ENCODE assay signal across 8 cellular contexts in genomic region chr15:50355980-50356379, GRCh38. TPM values are rescaled to one million over a fixed set of nuclear protein-coding genes. Genes with fewer than 3 reads are reported as not detected.
DNase-seq lines count a peak whose midpoint lies in the region; ATAC-seq lines count a peak whose summit lies in the region.

No MANE protein-coding gene starts in this region.

- no peaks in the 10 kb centered on the region for H3K27me3 Mint-ChIP-seq in activated CD4-positive, alpha-beta memory T cell treated with anti-CD3 and anti-CD28 coated beads, Interleukin-2, amount 10 ng/mL, durations not matched to agents 7 days and 5 days
- no peaks in the 10 kb centered on the region for H3K27me3 Mint-ChIP-seq in stimulated activated naive B cell treated with anti-CD40 and anti-IgM and Interleukin-4, amounts not matched to agents 10 μg/mL and 1 μg/mL and 100 μg/mL, for 72 hours

- CTCF ChIA-PET in activated CD4-positive, alpha-beta memory T cell treated with anti-CD3 and anti-CD28 coated beads, Interleukin-2, amount 10 ng/mL, durations not matched to agents 7 days and 5 days (lab: Charles Lee), result interaction anchor here (0.6 to 1.2 kb wide), 3 partner anchors 44 to 521 kb away, joined by 3 read pairs; no protein-coding TSS in a partner anchor

- H3K9me3 Mint-ChIP-seq in activated CD4-positive, alpha-beta memory T cell treated with anti-CD3 and anti-CD28 coated beads, Interleukin-2, amount 10 ng/mL, durations not matched to agents 7 days and 5 days, result no peaks in the 10 kb centered on the region
- peaks cover 0 to 3% of the 10 kb centered on the region in 2 donors for H3K9me3 Mint-ChIP-seq in stimulated activated naive B cell treated with anti-CD40 and anti-IgM and Interleukin-4, amounts not matched to agents 10 μg/mL and 1 μg/mL and 100 μg/mL, for 72 hours

- POLR2A ChIA-PET in activated CD4-positive, alpha-beta memory T cell treated with anti-CD3 and anti-CD28 coated beads, Interleukin-2, amount 10 ng/mL, durations not matched to agents 7 days and 5 days (lab: Charles Lee), result interaction anchor here (0.6 to 8.2 kb wide), 35 partner anchors 9 to 1545 kb away, joined by 3 to 136 read pairs (median 5); partner anchors contain the start of genes AP4E1, CEP152, COPS2 and SLC27A2

- peaks cover 59% of the 10 kb centered on the region for H3K36me3 Mint-ChIP-seq in activated CD4-positive, alpha-beta memory T cell treated with anti-CD3 and anti-CD28 coated beads, Interleukin-2, amount 10 ng/mL, durations not matched to agents 7 days and 5 days (ENCODE audit: low read depth)
- peaks cover 33 to 62% of the 10 kb centered on the region in 2 donors for H3K36me3 Mint-ChIP-seq in stimulated activated naive B cell treated with anti-CD40 and anti-IgM and Interleukin-4, amounts not matched to agents 10 μg/mL and 1 μg/mL and 100 μg/mL, for 72 hours

- peaks cover 33% of the 10 kb centered on the region for H3K4me1 Mint-ChIP-seq in activated CD4-positive, alpha-beta memory T cell treated with anti-CD3 and anti-CD28 coated beads, Interleukin-2, amount 10 ng/mL, durations not matched to agents 7 days and 5 days
- peaks cover 21 to 32% of the 10 kb centered on the region in 2 donors for H3K4me1 Mint-ChIP-seq in stimulated activated naive B cell treated with anti-CD40 and anti-IgM and Interleukin-4, amounts not matched to agents 10 μg/mL and 1 μg/mL and 100 μg/mL, for 72 hours

- H3K4me3 Mint-ChIP-seq in activated CD4-positive, alpha-beta memory T cell treated with anti-CD3 and anti-CD28 coated beads, Interleukin-2, amount 10 ng/mL, durations not matched to agents 7 days and 5 days, result peak overlapping the region; percentile 88
- peak overlapping the region; percentile 80 to 96 for H3K4me3 Mint-ChIP-seq in stimulated activated naive B cell treated with anti-CD40 and anti-IgM and Interleukin-4, amounts not matched to agents 10 μg/mL and 1 μg/mL and 100 μg/mL, for 72 hours

- peak overlapping the region; percentile 100 for H3K27ac Mint-ChIP-seq in activated CD4-positive, alpha-beta memory T cell treated with anti-CD3 and anti-CD28 coated beads, Interleukin-2, amount 10 ng/mL, durations not matched to agents 7 days and 5 days
- peak overlapping the region; percentile 98 for H3K27ac Mint-ChIP-seq in stimulated activated naive B cell treated with anti-CD40 and anti-IgM and Interleukin-4, amounts not matched to agents 10 μg/mL and 1 μg/mL and 100 μg/mL, for 72 hours

- peak overlapping the region; percentile 93 for H3K4me3 ChIP-seq in iPS-11a (ENCODE audit: low read depth, low read length)

- DNase-seq in NCI-H526 (lab: John Stamatoyannopoulos, UW), result peak; percentile 18 to 23
- DNase-seq in NCI-H526 treated with DMSO at 0.1 percent for 48 hours (lab: John Stamatoyannopoulos, UW), result no peak
- no peak for DNase-seq in activated CD4-positive, alpha-beta memory T cell treated with anti-CD3 and anti-CD28 coated beads, Interleukin-2, amount 10 ng/mL, durations not matched to agents 7 days and 5 days
- DNase-seq in stimulated activated naive B cell treated with anti-CD40 and anti-IgM and Interleukin-4, amounts not matched to agents 10 μg/mL and 1 μg/mL and 100 μg/mL, for 72 hours, result no peak
- no peak for DNase-seq in stimulated activated CD4-positive, alpha-beta T cell treated with anti-CD3 and anti-CD28 coated beads, Interleukin-15, amount 100 ng/mL, for 24 hours
- no peak for DNase-seq in NCI-H1092 treated with DMSO at 0.1 percent for 48 hours (lab: John Stamatoyannopoulos, UW)

- no peak for ATAC-seq in stimulated activated naive B cell treated with anti-CD40 and anti-IgM and Interleukin-4, amounts not matched to agents 10 μg/mL and 1 μg/mL and 100 μg/mL, for 72 hours (replicated peaks)
- no peak for ATAC-seq in activated CD4-positive, CD25-positive, alpha-beta regulatory T cell treated with anti-CD3 and anti-CD28 coated beads, Interleukin-2, amount 50 U/mL, for 24 hours

RNA-seq across cellular contexts. Expression of gene GABPB1, which starts 1.0 kb away (rescaled TPM):
- total RNA-seq in activated CD4-positive, alpha-beta memory T cell treated with anti-CD3 and anti-CD28 coated beads, Interleukin-2, amount 10 ng/mL, durations not matched to agents 7 days and 5 days, result 10 to 100 TPM; 37.5 to 38.1 TPM

Comparison
In these comparisons a context has a peak if more than half of its experiments do, and no peak if none do; other contexts are left out.
1. DNase-seq: peak in NCI-H526 (2 of 2); none in NCI-H526 treated with DMSO at 0.1 percent for 48 hours (single experiment), activated CD4-positive, alpha-beta memory T cell treated with anti-CD3 and anti-CD28 coated beads, Interleukin-2, amount 10 ng/mL, durations not matched to agents 7 days and 5 days (single experiment), stimulated activated naive B cell treated with anti-CD40 and anti-IgM and Interleukin-4, amounts not matched to agents 10 μg/mL and 1 μg/mL and 100 μg/mL, for 72 hours (single experiment), stimulated activated CD4-positive, alpha-beta T cell treated with anti-CD3 and anti-CD28 coated beads, Interleukin-15, amount 100 ng/mL, for 24 hours (single experiment) and NCI-H1092 treated with DMSO at 0.1 percent for 48 hours (single experiment).